10 cellular contexts compared by ENCODE assay signal in the genomic region with DNA sequence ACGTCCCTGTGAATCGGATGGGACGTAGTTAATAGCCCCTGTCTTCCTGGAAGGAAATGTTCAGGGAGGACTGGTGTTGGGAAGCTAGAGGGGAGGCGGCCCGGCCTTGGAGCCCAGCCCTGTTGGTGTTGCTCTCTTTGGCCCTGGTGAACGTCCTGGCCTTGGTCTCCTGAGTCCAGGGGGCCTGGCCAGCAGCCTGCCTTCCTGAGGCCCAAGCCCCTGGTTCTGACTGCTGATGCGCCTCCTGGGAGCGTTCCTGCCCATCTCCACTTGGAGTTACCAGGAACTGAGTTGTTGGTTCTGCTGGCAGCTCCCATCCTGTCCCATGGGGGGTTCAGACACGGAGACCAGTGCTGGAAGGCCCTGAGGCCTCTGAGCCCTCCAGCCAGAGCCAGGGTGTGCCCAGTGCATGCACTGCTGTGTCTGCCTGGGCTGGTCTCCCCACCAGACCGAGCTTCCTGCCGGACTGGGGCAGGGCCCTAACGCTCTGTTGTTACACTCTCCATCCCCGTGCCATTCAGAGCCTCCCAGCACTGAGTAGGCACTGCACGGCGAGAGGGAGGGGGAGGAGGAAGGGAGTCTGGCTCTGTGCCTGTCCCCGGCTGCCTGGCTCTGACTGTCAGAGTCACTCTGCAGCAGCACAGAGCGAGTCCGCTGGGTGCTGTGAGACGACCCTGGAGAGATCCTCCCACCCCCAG.
DNase-seq lines count a peak whose midpoint lies in the region; ATAC-seq and TF ChIP-seq lines count a peak whose summit lies in the region.
"Had no signal": no experiment of that assay in that cellular context is flagged by ENCODE, and none has a peak within 500 bp of the region (broad histone marks: within the 10 kb centered on the region; RNA-seq: fewer than 3 reads in every experiment).

No MANE protein-coding gene starts in this region.

- H3K36me3 ChIP-seq in esophagus squamous epithelium (no peaks in the 10 kb centered on the region), vagina (no peaks in the 10 kb centered on the region)

- ATAC-seq in HG03039 (IDR thresholded peaks at IDR 0.05; ENCODE audit: unreplicated experiment), result no peak

- DNase-seq in activated effector memory CD4-positive, alpha-beta T cell treated with anti-CD3 and anti-CD28 coated beads, Interleukin-2, amount 50 U/mL, for 16 hours, result peak; percentile 50
- no peak for DNase-seq in activated effector memory CD4-positive, alpha-beta T cell treated with Interleukin-2 at 50 U/mL for 16 hours
- no peak for DNase-seq in esophagus squamous epithelium (lab: John Stamatoyannopoulos, UW)
- no peak for DNase-seq in nephron progenitor cell
- DNase-seq in vagina (ENCODE audit: extremely low spot score in 2 of 2), result peak; percentile 64 to 88
- DNase-seq in stimulated activated naive CD4-positive, alpha-beta T cell treated with Interleukin-2 at 50 U/mL for 16 hours (lab: John Stamatoyannopoulos, UW), result no peak
- no peak for DNase-seq in germinal center (ENCODE audit: low spot score)
- DNase-seq: activated CD4-positive, CD25-positive, alpha-beta regulatory T cell treated with anti-CD3 and anti-CD28 coated beads, Interleukin-2, amount 50 U/mL, for 72 hours; CD4-positive, CD25-positive, alpha-beta regulatory T cell had no signal

- H3K27ac Mint-ChIP-seq in nephron progenitor cell, result peak overlapping the region; percentile 90

- TF ChIP-seq POLR2A in esophagus squamous epithelium (IDR thresholded peaks at IDR 0.05), result no peak
- no peak for TF ChIP-seq POLR2A in vagina (IDR thresholded peaks at IDR 0.05)

- H3K4me1 ChIP-seq in esophagus squamous epithelium (peaks cover 12 to 33% (median 18%) of the 10 kb centered on the region in 3 donors), vagina (peaks cover 24% of the 10 kb centered on the region)

- peaks cover 0 to 29% (median 0%) of the 10 kb centered on the region in 4 donors for H3K27me3 ChIP-seq in esophagus squamous epithelium
- H3K27me3 ChIP-seq in vagina, result no peaks in the 10 kb centered on the region

- no peak for TF ChIP-seq CTCF in esophagus squamous epithelium (IDR thresholded peaks at IDR 0.05)
- no peak for TF ChIP-seq CTCF in nephron progenitor cell (IDR thresholded peaks at IDR 0.05)
- no peak for TF ChIP-seq CTCF in vagina (IDR thresholded peaks at IDR 0.05)

- H3K27me3 Mint-ChIP-seq in nephron progenitor cell (ENCODE audit: low read depth, poor library complexity), result peaks cover 3% of the 10 kb centered on the region

- 58 to 60% methylated on average over 8 to 9 of the region's 19 CpGs for WGBS in esophagus squamous epithelium, 2 donors

- intact Hi-C loops in esophagus squamous epithelium (cut with DNase I) (no loop called here), vagina (cut with DNase I) (no loop called here)

- H3K27ac ChIP-seq in esophagus squamous epithelium (peak overlapping the region in 3 of 4 donors; percentile 54 to 74 (median 70)), vagina (peak overlapping the region; percentile 42)

- peaks cover 58% of the 10 kb centered on the region for H3K4me1 Mint-ChIP-seq in nephron progenitor cell
- H3K4me1 Mint-ChIP-seq: CD4-positive, CD25-positive, alpha-beta regulatory T cell had no signal

- no peaks in the 10 kb centered on the region for H3K36me3 Mint-ChIP-seq in nephron progenitor cell (ENCODE audit: low read depth)
- H3K36me3 Mint-ChIP-seq: CD4-positive, CD25-positive, alpha-beta regulatory T cell had no signal

- H3K4me3 Mint-ChIP-seq in nephron progenitor cell, result no peak overlapping the region
- H3K4me3 Mint-ChIP-seq: CD4-positive, CD25-positive, alpha-beta regulatory T cell had no signal

- H3K9me3 ChIP-seq in esophagus squamous epithelium (no peaks in the 10 kb centered on the region), vagina (no peaks in the 10 kb centered on the region)

- H3K4me3 ChIP-seq in esophagus squamous epithelium (no peak overlapping the region), vagina (no peak overlapping the region)

- H3K9me3 Mint-ChIP-seq in nephron progenitor cell, result peaks cover 2% of the 10 kb centered on the region
- H3K9me3 Mint-ChIP-seq: CD4-positive, CD25-positive, alpha-beta regulatory T cell had no signal

Comparison
In these comparisons a context has a peak if more than half of its experiments do, and no peak if none do; other contexts are left out.
1. DNase-seq: peak in activated effector memory CD4-positive, alpha-beta T cell treated with anti-CD3 and anti-CD28 coated beads, Interleukin-2, amount 50 U/mL, for 16 hours (single experiment) and vagina (2 of 2); none in activated effector memory CD4-positive, alpha-beta T cell treated with Interleukin-2 at 50 U/mL for 16 hours (single experiment), esophagus squamous epithelium (single experiment), nephron progenitor cell (single experiment), stimulated activated naive CD4-positive, alpha-beta T cell treated with Interleukin-2 at 50 U/mL for 16 hours (single experiment) and germinal center (single experiment).